ENCODE assay signal across 9 cellular contexts in the genomic region with DNA sequence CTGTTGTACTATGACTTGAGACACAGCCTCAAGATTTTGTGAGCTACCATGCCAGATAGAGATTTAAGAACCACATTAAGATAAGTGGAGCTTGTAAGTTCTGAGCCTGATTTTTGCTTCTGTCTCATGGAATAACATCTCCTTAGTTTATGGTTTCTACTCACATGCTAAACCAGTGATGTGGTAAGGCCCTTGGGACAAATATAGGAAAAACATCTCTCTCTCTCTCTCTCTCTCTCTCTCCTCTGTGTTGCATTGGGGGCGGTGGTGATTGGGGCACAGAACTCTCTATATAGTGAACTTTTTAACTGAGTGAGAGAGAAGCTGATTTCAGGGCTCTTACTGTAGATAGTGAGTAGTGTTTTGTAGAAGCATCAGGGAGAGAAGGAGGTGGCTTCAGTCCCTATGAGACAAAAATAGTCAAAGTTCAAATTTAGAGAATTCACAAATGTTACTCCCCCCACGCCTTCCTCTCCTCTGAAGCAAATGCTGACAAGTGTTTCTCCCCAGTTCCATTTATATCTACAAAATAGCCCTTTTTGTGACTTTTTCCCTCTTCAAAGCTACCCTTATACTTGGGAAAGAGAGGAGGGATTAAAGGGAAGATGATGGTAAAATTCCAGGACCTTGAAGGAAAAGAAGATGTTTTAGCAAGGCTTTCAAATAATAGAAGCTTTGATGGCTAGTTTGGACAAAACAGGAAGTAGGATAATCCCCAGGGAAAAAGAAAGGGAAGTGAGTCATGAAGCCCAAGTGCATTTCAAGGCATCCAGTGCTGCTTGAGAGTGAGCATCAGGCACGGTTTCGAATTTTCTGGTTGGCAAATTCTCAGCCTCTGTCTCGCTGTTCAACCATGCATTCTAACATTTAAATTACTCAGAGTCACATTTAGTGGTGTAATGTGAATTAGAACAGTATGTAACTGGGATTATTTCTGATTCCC.
DNase-seq lines count a peak whose midpoint lies in the region; TF ChIP-seq lines count a peak whose summit lies in the region.
"Had no signal": no experiment of that assay in that cellular context is flagged by ENCODE, and none has a peak within 500 bp of the region (broad histone marks: within the 10 kb centered on the region; RNA-seq: fewer than 3 reads in every experiment).

No MANE protein-coding gene starts in this region.

- intact Hi-C loops in CD4-positive, alpha-beta memory T cell (cut with micrococcal nuclease), result no loop called here

- no peaks in the 10 kb centered on the region for H3K27me3 ChIP-seq in CD4-positive, alpha-beta memory T cell (ENCODE audit: insufficient read depth, low read length)

- no peak overlapping the region for H3K27ac ChIP-seq in CD4-positive, alpha-beta memory T cell (ENCODE audit: low read depth, low read length)

- POLR2A ChIA-PET in CD4-positive, alpha-beta memory T cell (lab: Charles Lee; ENCODE audit: partially characterized antibody), result no interaction called here

- H3K4me3 ChIP-seq in GM12865 (ENCODE audit: low read depth, low read length) (no peak overlapping the region), NB4 (ENCODE audit: low read depth, low read length) (no peak overlapping the region), epithelial cell of esophagus (ENCODE audit: low read length) (no peak overlapping the region)
- no peak overlapping the region for H3K4me3 ChIP-seq in CD4-positive, alpha-beta memory T cell (ENCODE audit: low read length in 2 of 2)

- H3K36me3 ChIP-seq in CD4-positive, alpha-beta memory T cell (ENCODE audit: insufficient read depth, low read length), result no peaks in the 10 kb centered on the region

- peak; percentile 2 for DNase-seq in GM12865 (ENCODE audit: low read depth)
- peak; percentile 78 for DNase-seq in NB4 (ENCODE audit: low read depth)
- DNase-seq in epithelial cell of esophagus (ENCODE audit: low read depth), result peak; percentile 48
- DNase-seq in pulmonary artery endothelial cell (ENCODE audit: low read depth, low spot score), result peak; percentile 22
- no peak for DNase-seq in CD4-positive, alpha-beta memory T cell
- DNase-seq in OCI-M1 (lab: John Stamatoyannopoulos, UW), result no peak
- DNase-seq in cerebellar nuclear complex (lab: John Stamatoyannopoulos, UW), result no peak
- DNase-seq in activated T-cell treated with anti-CD3 and anti-CD28 coated beads, Interleukin-2, amount 50 U/mL, for 1 hour, result no peak

- TF ChIP-seq CTCF in GM12865 (IDR thresholded peaks at IDR 0.05; ENCODE audit: insufficient read depth, low read depth, low read length, missing control alignments), result no peak
- TF ChIP-seq CTCF in NB4 (IDR thresholded peaks at IDR 0.05; ENCODE audit: low read depth, low read length), result no peak
- no peak for TF ChIP-seq CTCF in epithelial cell of esophagus (IDR thresholded peaks at IDR 0.05; ENCODE audit: insufficient read depth, low read depth, low read length, missing control alignments)

- no peak overlapping the region for H3K4me3 Mint-ChIP-seq in CD4-positive, alpha-beta memory T cell

- no peaks in the 10 kb centered on the region for H3K9me3 ChIP-seq in CD4-positive, alpha-beta memory T cell (ENCODE audit: control insufficient read depth in 1 of 2, low read length in 2 of 2)

- H3K4me1 ChIP-seq in CD4-positive, alpha-beta memory T cell (ENCODE audit: insufficient read depth, low read length), result no peaks in the 10 kb centered on the region

- no peaks in the 10 kb centered on the region for H3K36me3 Mint-ChIP-seq in CD4-positive, alpha-beta memory T cell

- CTCF ChIA-PET in CD4-positive, alpha-beta memory T cell (lab: Charles Lee; ENCODE audit: partially characterized antibody), result no interaction called here

- no peaks in the 10 kb centered on the region for H3K27me3 Mint-ChIP-seq in CD4-positive, alpha-beta memory T cell

- H3K27ac Mint-ChIP-seq in CD4-positive, alpha-beta memory T cell, result no peak overlapping the region
- H3K27ac Mint-ChIP-seq: activated T-helper 2 cell treated with anti-CD3 and anti-CD28 coated beads, Interferon-gamma antibody, Interleukin-2, Interleukin-4, amounts not matched to agents 10 μg/mL and 5 μg/mL and 100 μg/mL, durations not matched to agents 14 hours and 24 hours and 36 hours had no signal

- no peak for TF ChIP-seq POLR2A in NB4 (IDR thresholded peaks at IDR 0.05; ENCODE audit: extremely low read depth, insufficient read length)

- H3K9me3 Mint-ChIP-seq in CD4-positive, alpha-beta memory T cell, result peaks cover 0 to 3% (median 0%) of the 10 kb centered on the region in 8 donors

- H3K4me1 Mint-ChIP-seq in CD4-positive, alpha-beta memory T cell, result no peaks in the 10 kb centered on the region

Comparison
In these comparisons a context has a peak if more than half of its experiments do, and no peak if none do; other contexts are left out.
1. DNase-seq: peak in GM12865 (single experiment), NB4 (single experiment), epithelial cell of esophagus (single experiment) and pulmonary artery endothelial cell (single experiment); none in CD4-positive, alpha-beta memory T cell (0 of 5), OCI-M1 (single experiment), cerebellar nuclear complex (0 of 2) and activated T-cell treated with anti-CD3 and anti-CD28 coated beads, Interleukin-2, amount 50 U/mL, for 1 hour (single experiment).